Comparison of ENCODE assay signal across 1 cellular context in genomic region chr7:897771-898376, GRCh38.
TF ChIP-seq lines count a peak whose summit lies in the region.

No MANE protein-coding gene starts in this region.

TF ChIP-seq in SK-N-SH treated with all-trans-retinoic acid at 6 μM for 48 hours, 23 proteins besides CTCF, POLR2A, EP300 and RAD21 (continued from another document):
- no peak for TF ChIP-seq CSRNP3 (CRISPR knock-in tag; IDR thresholded peaks at IDR 0.05)
- TF ChIP-seq POU6F1 (CRISPR knock-in tag; IDR thresholded peaks at IDR 0.05; ENCODE audit: borderline replicate concordance, low read depth) = no peak
- TF ChIP-seq ZFP30 (CRISPR knock-in tag; IDR thresholded peaks at IDR 0.05) = no peak
- TF ChIP-seq ZC3H10 (CRISPR knock-in tag; IDR thresholded peaks at IDR 0.05) = no peak
- no peak for TF ChIP-seq ESRRG (CRISPR knock-in tag; IDR thresholded peaks at IDR 0.05)
- TF ChIP-seq CSDC2 (CRISPR knock-in tag; IDR thresholded peaks at IDR 0.05) = no peak
